1 cellular context compared by ENCODE assay signal in the genomic region with DNA sequence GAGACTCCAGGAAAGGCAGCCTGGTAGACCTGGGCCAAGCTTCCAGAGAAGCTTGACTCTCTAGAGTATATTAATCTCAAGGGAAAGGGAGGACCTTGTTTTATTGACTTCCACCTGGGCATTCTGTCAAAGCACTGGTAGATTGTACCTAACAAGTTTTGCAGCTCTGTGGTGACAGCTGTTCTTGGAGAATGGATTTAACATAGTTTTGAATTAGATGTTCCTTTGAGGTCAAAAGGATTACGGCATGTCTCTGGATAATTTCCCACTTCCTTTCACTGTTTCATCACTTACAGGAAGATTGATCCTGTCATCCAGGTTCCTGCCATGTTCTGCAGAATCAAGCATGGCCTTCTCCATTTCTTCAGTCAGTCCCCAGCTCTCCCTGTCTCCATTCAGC.
TF ChIP-seq lines count a peak whose summit lies in the region.

No MANE protein-coding gene starts in this region.

TF ChIP-seq in SK-N-SH treated with all-trans-retinoic acid at 6 μM for 48 hours, 23 proteins besides CTCF, POLR2A, EP300 and RAD21 (continued from another document):
- TF ChIP-seq, protein P1, sequence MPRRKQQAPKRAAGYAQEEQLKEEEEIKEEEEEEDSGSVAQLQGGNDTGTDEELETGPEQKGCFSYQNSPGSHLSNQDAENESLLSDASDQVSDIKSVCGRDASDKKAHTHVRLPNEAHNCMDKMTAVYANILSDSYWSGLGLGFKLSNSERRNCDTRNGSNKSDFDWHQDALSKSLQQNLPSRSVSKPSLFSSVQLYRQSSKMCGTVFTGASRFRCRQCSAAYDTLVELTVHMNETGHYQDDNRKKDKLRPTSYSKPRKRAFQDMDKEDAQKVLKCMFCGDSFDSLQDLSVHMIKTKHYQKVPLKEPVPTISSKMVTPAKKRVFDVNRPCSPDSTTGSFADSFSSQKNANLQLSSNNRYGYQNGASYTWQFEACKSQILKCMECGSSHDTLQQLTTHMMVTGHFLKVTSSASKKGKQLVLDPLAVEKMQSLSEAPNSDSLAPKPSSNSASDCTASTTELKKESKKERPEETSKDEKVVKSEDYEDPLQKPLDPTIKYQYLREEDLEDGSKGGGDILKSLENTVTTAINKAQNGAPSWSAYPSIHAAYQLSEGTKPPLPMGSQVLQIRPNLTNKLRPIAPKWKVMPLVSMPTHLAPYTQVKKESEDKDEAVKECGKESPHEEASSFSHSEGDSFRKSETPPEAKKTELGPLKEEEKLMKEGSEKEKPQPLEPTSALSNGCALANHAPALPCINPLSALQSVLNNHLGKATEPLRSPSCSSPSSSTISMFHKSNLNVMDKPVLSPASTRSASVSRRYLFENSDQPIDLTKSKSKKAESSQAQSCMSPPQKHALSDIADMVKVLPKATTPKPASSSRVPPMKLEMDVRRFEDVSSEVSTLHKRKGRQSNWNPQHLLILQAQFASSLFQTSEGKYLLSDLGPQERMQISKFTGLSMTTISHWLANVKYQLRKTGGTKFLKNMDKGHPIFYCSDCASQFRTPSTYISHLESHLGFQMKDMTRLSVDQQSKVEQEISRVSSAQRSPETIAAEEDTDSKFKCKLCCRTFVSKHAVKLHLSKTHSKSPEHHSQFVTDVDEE (CRISPR knock-in tag; IDR thresholded peaks at IDR 0.05): no peak
- TF ChIP-seq ISL1 (CRISPR knock-in tag; IDR thresholded peaks at IDR 0.05) (no peak), ZNF8 (CRISPR knock-in tag; IDR thresholded peaks at IDR 0.05) (no peak)
